In the genomic region with DNA sequence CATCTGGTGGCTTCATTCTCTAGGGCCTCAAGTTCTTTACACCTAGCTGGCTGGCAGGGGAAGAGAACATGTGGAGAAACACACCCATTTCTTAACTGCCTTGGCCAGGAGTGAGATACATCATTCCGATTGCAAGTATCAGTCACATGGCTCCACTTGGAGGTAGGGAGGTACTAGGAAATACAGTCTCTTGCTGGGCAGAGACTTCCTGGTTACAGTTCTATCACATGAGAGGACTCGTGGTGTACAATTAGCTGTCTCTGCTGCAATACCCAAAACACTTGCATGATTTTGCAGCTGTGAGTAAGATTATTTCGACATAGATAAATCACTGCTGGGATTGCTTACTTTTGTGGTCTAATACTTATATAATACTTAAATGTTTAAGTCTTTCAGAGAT, we compare ENCODE assay signal across 10 cellular contexts. TPM values are rescaled to one million over a fixed set of nuclear protein-coding genes. Genes with fewer than 3 reads are reported as not detected.
A peak's percentile ranks its signal among the peaks of the same experiment; 100 is the strongest.
DNase-seq lines count a peak whose midpoint lies in the region; ATAC-seq and TF ChIP-seq lines count a peak whose summit lies in the region.
"Had no signal": no experiment of that assay in that cellular context is flagged by ENCODE, and none has a peak within 500 bp of the region (broad histone marks: within the 10 kb centered on the region; RNA-seq: fewer than 3 reads in every experiment).

No MANE protein-coding gene starts in this region.

- H3K27ac ChIP-seq in brain microvascular endothelial cell, result no peak overlapping the region
- peak overlapping the region; percentile 16 to 40 for H3K27ac ChIP-seq in left lung

- DNase-seq in AG10803 (ENCODE audit: low read depth) (peak; percentile 98), Kasumi-1 (lab: John Stamatoyannopoulos, UW) (peak; percentile 18), brain microvascular endothelial cell (peak; percentile 48), left lung (peak in 1 of 2 donors; percentile 45), G401 (ENCODE audit: low spot score) (no peak), C1 segment of cervical spinal cord (lab: John Stamatoyannopoulos, UW) (no peak), HAP-1 (ENCODE audit: low spot score in 2 of 2) (no peak)
- no peak for DNase-seq in activated CD4-positive, alpha-beta T cell treated with anti-CD3 and anti-CD28 coated beads for 1 hour
- DNase-seq: activated CD8-positive, alpha-beta memory T cell treated with anti-CD3 and anti-CD28 coated beads, Interleukin-2, amount 50 U/mL, for 48 hours; NCI-H1694 had no signal

- H3K27me3 ChIP-seq in brain microvascular endothelial cell (replicated peaks) (no peaks in the 10 kb centered on the region), left lung (no peaks in the 10 kb centered on the region), HAP-1 (ENCODE audit: low read depth) (no peaks in the 10 kb centered on the region)

- ATAC-seq in left lung, result peak; percentile 84

- in situ Hi-C loops in brain microvascular endothelial cell (cut with HindIII; ENCODE audit: low pct_ligation_motif_present, low sequenced_read_pairs), result no loop called here
- in situ Hi-C loops in G401 (cut with HindIII; ENCODE audit: low sequenced_read_pairs), result no loop called here
- in situ Hi-C loops in HAP-1 (cut with MboI; ENCODE audit: low sequenced_read_pairs), result loop anchor here (25.0 kb wide), 1 partner anchor 393 kb away; no protein-coding TSS in a partner anchor

- TF ChIP-seq CTCF in AG10803 (conservative IDR thresholded peaks at IDR 0.05; ENCODE audit: low read length) (no peak), brain microvascular endothelial cell (IDR thresholded peaks at IDR 0.05; ENCODE audit: low read depth, low read length, missing control alignments) (no peak), left lung (IDR thresholded peaks at IDR 0.05) (no peak)

- H3K9me3 ChIP-seq in left lung (no peaks in the 10 kb centered on the region), HAP-1 (no peaks in the 10 kb centered on the region)

- H3K4me1 ChIP-seq in left lung (peaks cover 0 to 8% of the 10 kb centered on the region in 2 donors), HAP-1 (no peaks in the 10 kb centered on the region)

- H3K4me3 ChIP-seq in AG10803 (ENCODE audit: low read length) (no peak overlapping the region), brain microvascular endothelial cell (ENCODE audit: low read depth, low read length) (no peak overlapping the region), left lung (no peak overlapping the region), HAP-1 (no peak overlapping the region)

- intact Hi-C loops in left lung (cut with DNase I), result no loop called here

- H3K36me3 ChIP-seq in brain microvascular endothelial cell (replicated peaks), result no peaks in the 10 kb centered on the region
- H3K36me3 ChIP-seq in left lung, result no peaks in the 10 kb centered on the region
- no peaks in the 10 kb centered on the region for H3K36me3 ChIP-seq in HAP-1 (replicated peaks)

RNA-seq across cellular contexts. Expression of a gene that starts 51.1 kb away (rescaled TPM):
- 10 to 100 TPM; 19.1 to 23.6 TPM for total RNA-seq in left lung
- total RNA-seq in G401 (2014; rRNA removed; shearing (Covaris generic)), result 5.7 and 6.2 TPM in 2 replicates

RNA-seq across cellular contexts. Expression of a gene that starts 51.2 kb away (rescaled TPM):
- total RNA-seq in left lung, result 1 to 10 TPM; 9.0 to 9.3 TPM
- total RNA-seq in G401 (2014; rRNA removed; shearing (Covaris generic)), result 10.6 and 16.8 TPM in 2 replicates

Comparison
In these comparisons a context has a peak if more than half of its experiments do, and no peak if none do; other contexts are left out.
1. DNase-seq: peak in AG10803 (single experiment), Kasumi-1 (2 of 2) and brain microvascular endothelial cell (single experiment); none in activated CD4-positive, alpha-beta T cell treated with anti-CD3 and anti-CD28 coated beads for 1 hour (single experiment), G401 (single experiment), C1 segment of cervical spinal cord (0 of 14) and HAP-1 (0 of 2).